1 cellular context compared by ENCODE assay signal in genomic region chr5:172451771-172452197, GRCh38.
TF ChIP-seq lines count a peak whose summit lies in the region.

No MANE protein-coding gene starts in this region.

TF ChIP-seq in IMR-90, 13 proteins besides CTCF, POLR2A, EP300 and RAD21:
- TF ChIP-seq BHLHE40 (IDR thresholded peaks at IDR 0.05; ENCODE audit: low read depth, low read length) (no peak), USF2 (IDR thresholded peaks at IDR 0.05; ENCODE audit: low read depth, low read length) (peak; percentile 73), MAZ (IDR thresholded peaks at IDR 0.05; ENCODE audit: borderline replicate concordance, low read depth, low read length) (peak; percentile 75; the same call in 1 of the 2 replicates), MAFK (IDR thresholded peaks at IDR 0.05; ENCODE audit: low read depth, low read length) (no peak), MXI1 (IDR thresholded peaks at IDR 0.05; ENCODE audit: borderline replicate concordance, low read depth, low read length) (0 out of 2 replicates have a peak, but pooled peaks have one; percentile 12), FOS (IDR thresholded peaks at IDR 0.05; ENCODE audit: low read depth, low read length) (peak; percentile 8; the same call in 1 of the 2 replicates)
TF ChIP-seq in IMR-90: peak in this region for 4.
